1 cellular context compared by ENCODE assay signal in genomic region chr7:17307033-17307432, GRCh38.
A peak's percentile ranks its signal among the peaks of the same experiment; 100 is the strongest.
TF ChIP-seq lines count a peak whose summit lies in the region.

No MANE protein-coding gene starts in this region.

TF ChIP-seq in liver, 16 proteins besides CTCF, POLR2A, EP300 and RAD21 (continued from another document):
- no peak for TF ChIP-seq GABPA (IDR thresholded peaks at IDR 0.05 in 1 of 2, conservative IDR thresholded peaks at IDR 0.05 in 1 of 2)
- TF ChIP-seq MAX (IDR thresholded peaks at IDR 0.05): peak; percentile 58
